Comparison of ENCODE assay signal across 8 cellular contexts in genomic region chr14:59483360-59483759, GRCh38. TPM values are rescaled to one million over a fixed set of nuclear protein-coding genes. Genes with fewer than 3 reads are reported as not detected.
A peak's percentile ranks its signal among the peaks of the same experiment; 100 is the strongest.
DNase-seq lines count a peak whose midpoint lies in the region; TF ChIP-seq lines count a peak whose summit lies in the region.

No MANE protein-coding gene starts in this region.

- no peaks in the 10 kb centered on the region for H3K27me3 ChIP-seq in brain microvascular endothelial cell (replicated peaks)
- H3K27me3 ChIP-seq in kidney epithelial cell (ENCODE audit: control insufficient read depth, insufficient read depth, low read length): no peaks in the 10 kb centered on the region
- H3K27me3 ChIP-seq in subcutaneous abdominal adipose tissue (ENCODE audit: control insufficient read depth in 5 of 5, insufficient read depth in 4 of 5, low read length in 5 of 5): no peaks in the 10 kb centered on the region

- DNase-seq in EL (peak; percentile 70), LNCaP clone FGC (ENCODE audit: low read depth) (no peak), brain microvascular endothelial cell (peak; percentile 57), kidney epithelial cell (ENCODE audit: low read depth) (peak; percentile 38), activated gamma-delta T cell treated with Interleukin-2 at 50 U/mL for 16 hours (no peak), iPS-NIHi11 (ENCODE audit: low spot score) (no peak)
- no peak for DNase-seq in stimulated activated CD4-positive, alpha-beta T cell treated with anti-CD3 and anti-CD28 coated beads, Interleukin-1b, Interleukin-23, amount 100 ng/mL, for 48 hours

- H3K27ac ChIP-seq in brain microvascular endothelial cell (peak overlapping the region; percentile 93), subcutaneous abdominal adipose tissue (ENCODE audit: low read depth, low read length) (peak overlapping the region; percentile 95)

- in situ Hi-C loops in brain microvascular endothelial cell (cut with HindIII; ENCODE audit: low pct_ligation_motif_present, low sequenced_read_pairs): no loop called here

- H3K36me3 ChIP-seq in brain microvascular endothelial cell (replicated peaks) (peaks cover 7% of the 10 kb centered on the region), kidney epithelial cell (ENCODE audit: control insufficient read depth, insufficient read depth, low read length) (no peaks in the 10 kb centered on the region), subcutaneous abdominal adipose tissue (ENCODE audit: control insufficient read depth in 5 of 5, insufficient read depth in 5 of 5, low read length in 5 of 5) (peaks cover 0 to 12% (median 3%) of the 10 kb centered on the region in 5 donors)

- no peak for TF ChIP-seq CTCF in LNCaP clone FGC (IDR thresholded peaks at IDR 0.05; ENCODE audit: control insufficient read depth, extremely low read depth, insufficient read depth)
- TF ChIP-seq CTCF in brain microvascular endothelial cell (IDR thresholded peaks at IDR 0.05; ENCODE audit: low read depth, low read length, missing control alignments): no peak
- no peak for TF ChIP-seq CTCF in kidney epithelial cell (IDR thresholded peaks at IDR 0.05; ENCODE audit: insufficient read depth, low read length, poor library complexity, severe bottlenecking)

- peaks cover 0 to 58% (median 56%) of the 10 kb centered on the region in 5 donors for H3K4me1 ChIP-seq in subcutaneous abdominal adipose tissue (ENCODE audit: control insufficient read depth in 5 of 5, insufficient read depth in 5 of 5, low read length in 5 of 5)

- H3K4me3 ChIP-seq in LNCaP clone FGC (ENCODE audit: low read depth, low read length) (peak overlapping the region; percentile 83), brain microvascular endothelial cell (ENCODE audit: low read depth, low read length) (peak overlapping the region; percentile 90), kidney epithelial cell (ENCODE audit: low read depth, low read length) (peak overlapping the region; percentile 83), subcutaneous abdominal adipose tissue (ENCODE audit: low read depth in 1 of 5, low read length in 5 of 5) (peak overlapping the region; percentile 83 to 98 (median 91))

- no peaks in the 10 kb centered on the region for H3K9me3 ChIP-seq in subcutaneous abdominal adipose tissue (ENCODE audit: control insufficient read depth in 5 of 5, low read length in 5 of 5)

- peak overlapping the region; percentile 16 to 90 (median 78) for H3K9ac ChIP-seq in subcutaneous abdominal adipose tissue (ENCODE audit: low read length in 5 of 5)

RNA-seq across cellular contexts. Expression of gene L3HYPDH, which starts 0.8 kb away (rescaled TPM):
- total RNA-seq in kidney epithelial cell: 21.1 and 31.0 TPM in 2 replicates

RNA-seq across cellular contexts. Expression of gene JKAMP, which starts 1.0 kb away (rescaled TPM):
- total RNA-seq in kidney epithelial cell: 56.9 and 66.7 TPM in 2 replicates

RNA-seq across cellular contexts. Expression of gene GPR135, which starts 18.2 kb away (rescaled TPM):
- total RNA-seq in kidney epithelial cell: 0.71 and 1.9 TPM in 2 replicates

Comparison
In these comparisons a context has a peak if more than half of its experiments do, and no peak if none do; other contexts are left out.
1. DNase-seq: peak in EL (single experiment), brain microvascular endothelial cell (single experiment) and kidney epithelial cell (single experiment); none in LNCaP clone FGC (single experiment), stimulated activated CD4-positive, alpha-beta T cell treated with anti-CD3 and anti-CD28 coated beads, Interleukin-1b, Interleukin-23, amount 100 ng/mL, for 48 hours (single experiment), activated gamma-delta T cell treated with Interleukin-2 at 50 U/mL for 16 hours (single experiment) and iPS-NIHi11 (single experiment).
2. Peak in every context shown above with its lines, with median percentiles within 50 percentile points of each other: H3K4me3 ChIP-seq.